15 cellular contexts compared by ENCODE assay signal in the genomic region with DNA sequence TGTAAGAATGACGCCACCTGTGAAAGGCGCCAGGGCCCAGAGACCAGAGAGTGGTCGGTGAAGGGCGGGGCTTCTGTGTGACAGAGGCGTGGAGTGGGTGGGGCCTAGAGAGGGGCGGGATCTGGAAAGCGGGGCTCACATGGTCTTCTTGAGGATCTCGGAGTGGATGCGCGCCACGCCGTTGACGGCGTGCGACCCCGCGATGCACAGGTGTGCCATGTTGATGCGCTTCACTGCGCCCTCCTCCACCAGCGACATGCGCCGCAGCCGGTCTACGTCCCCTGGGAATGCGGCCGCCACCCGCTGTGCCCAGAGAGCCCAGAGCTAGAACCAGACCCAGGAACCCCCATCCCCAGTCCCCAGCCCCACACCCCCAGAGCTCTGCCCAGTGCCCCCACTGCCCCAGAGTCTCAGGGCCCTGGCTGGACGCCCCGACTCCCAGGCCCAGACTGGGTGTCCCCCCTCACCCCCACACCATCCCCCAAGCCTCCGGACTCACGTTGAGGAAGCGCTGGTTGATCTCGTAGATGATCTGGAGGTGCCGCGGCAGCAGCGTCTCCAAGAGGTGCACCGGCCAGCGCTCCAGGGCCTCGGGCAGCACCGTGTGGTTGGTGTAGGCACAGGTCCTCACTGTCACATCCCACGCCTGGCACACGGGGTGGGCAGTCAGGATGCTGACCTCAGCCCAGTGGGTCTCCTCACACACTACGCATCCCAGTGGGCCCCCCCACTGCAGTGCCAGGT. TPM values are rescaled to one million over a fixed set of nuclear protein-coding genes. Genes with fewer than 3 reads are reported as not detected.
"Had no signal": no experiment of that assay in that cellular context is flagged by ENCODE, and none has a peak within 500 bp of the region (broad histone marks: within the 10 kb centered on the region; RNA-seq: fewer than 3 reads in every experiment).

No MANE protein-coding gene starts in this region.

- H3K9me3 ChIP-seq: colonic mucosa, neutrophil, right lobe of liver had no signal

- H3K27ac ChIP-seq: colonic mucosa, neutrophil, right lobe of liver had no signal

- H3K4me1 ChIP-seq: colonic mucosa, right lobe of liver had no signal

- H3K4me3 ChIP-seq: colonic mucosa, lung, right lobe of liver had no signal

- H3K27me3 ChIP-seq: colonic mucosa, neutrophil, right lobe of liver had no signal

- DNase-seq: activated CD4-positive, alpha-beta memory T cell treated with anti-CD3 and anti-CD28 coated beads for 36 hours; activated CD4-positive, CD25-positive, alpha-beta regulatory T cell treated with anti-CD3 and anti-CD28 coated beads, Interleukin-2, amount 50 U/mL, for 72 hours; activated CD8-positive, alpha-beta memory T cell treated with anti-CD3 and anti-CD28 coated beads, Interleukin-2, amount 50 U/mL, for 48 hours; activated naive CD4-positive, alpha-beta T cell treated with Interleukin-2 at 50 U/mL for 16 hours; colonic mucosa; foreskin melanocyte; naive thymus-derived CD4-positive, alpha-beta T cell; stimulated activated CD4-positive, alpha-beta T cell treated with anti-CD3 and anti-CD28 coated beads, Interleukin-4, amount 100 ng/mL, for 24 hours; T-helper 17 cell had no signal

- H3K36me3 ChIP-seq: colonic mucosa, right lobe of liver had no signal

- ATAC-seq: naive thymus-derived CD4-positive, alpha-beta T cell; right lobe of liver; T-helper 17 cell had no signal

- FAIRE-seq: endothelial cell of umbilical vein, TTC549, urothelium cell line had no signal

RNA-seq across cellular contexts. Expression of a gene that starts 30.6 kb away (rescaled TPM):
- total RNA-seq: endothelial cell of umbilical vein had no signal
- polyA plus RNA-seq: endothelial cell of umbilical vein; naive thymus-derived CD4-positive, alpha-beta T cell had no signal
